Comparison of ENCODE assay signal across 18 cellular contexts in the genomic region with DNA sequence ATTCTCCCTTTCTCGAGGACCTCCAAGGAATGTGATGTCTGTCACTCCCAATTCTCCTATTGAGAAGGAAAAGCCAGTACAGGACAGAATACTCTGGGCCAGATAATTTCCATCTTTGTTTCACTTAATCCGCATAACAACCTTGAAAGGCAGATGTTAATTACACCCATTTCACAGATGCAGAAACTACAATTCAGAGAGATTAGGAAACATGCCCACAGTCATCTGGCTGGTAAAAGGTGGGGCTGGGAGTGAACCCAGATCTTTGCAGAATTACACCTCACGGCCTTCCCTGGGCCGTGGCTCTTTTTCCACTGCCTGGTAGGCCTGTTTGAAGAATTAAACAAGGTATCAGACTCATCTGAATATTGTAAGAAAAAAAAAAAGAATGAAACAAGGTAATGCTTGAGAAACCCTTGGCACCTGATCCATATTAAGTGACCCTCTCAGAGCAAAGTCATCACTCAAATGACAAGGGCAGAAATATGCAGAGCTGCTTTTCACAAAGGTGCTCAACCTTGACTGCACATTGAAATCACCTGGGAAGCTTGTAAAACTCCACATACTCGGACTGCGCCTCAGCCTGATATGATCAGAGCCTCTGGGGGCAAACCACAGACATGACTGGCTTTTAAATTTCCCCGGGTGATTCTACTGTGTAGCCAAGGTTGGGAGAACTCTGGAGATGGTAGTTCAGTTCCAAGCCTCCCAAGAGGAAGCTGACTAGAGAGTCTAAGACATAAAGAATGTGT. TPM values are rescaled to one million over a fixed set of nuclear protein-coding genes. Genes with fewer than 3 reads are reported as not detected.
DNase-seq lines count a peak whose midpoint lies in the region; ATAC-seq and TF ChIP-seq lines count a peak whose summit lies in the region.
"Had no signal": no experiment of that assay in that cellular context is flagged by ENCODE, and none has a peak within 500 bp of the region (broad histone marks: within the 10 kb centered on the region; RNA-seq: fewer than 3 reads in every experiment).

No MANE protein-coding gene starts in this region.

- no peaks in the 10 kb centered on the region for H3K9me2 ChIP-seq in PC-3 (replicated peaks; ENCODE audit: low read length)

- no peak overlapping the region for H3K4me2 ChIP-seq in PC-3 (ENCODE audit: low read length)

- H2AFZ ChIP-seq in PC-3 (ENCODE audit: low read length) = no peak overlapping the region
- H2AFZ ChIP-seq: GM23248 had no signal

- POLR2A ChIA-PET in PC-3 (lab: Charles Lee; ENCODE audit: unreplicated experiment) = no interaction called here

- TF ChIP-seq CTCF in breast epithelium (IDR thresholded peaks at IDR 0.05) (no peak), PC-3 (conservative IDR thresholded peaks at IDR 0.05; ENCODE audit: low read depth, low read length) (no peak), thyroid gland (IDR thresholded peaks at IDR 0.05) (no peak)

- H3K9me3 ChIP-seq in breast epithelium (no peaks in the 10 kb centered on the region), PC-3 (ENCODE audit: low read length) (no peaks in the 10 kb centered on the region), thyroid gland (no peaks in the 10 kb centered on the region)
- H3K9me3 ChIP-seq: BLaER1 treated with 17β-estradiol and CSF1 and Interleukin-3, amounts not matched to agents 10 nM and 100 nM; SJSA1 had no signal

- in situ Hi-C loops in T47D (cut with HindIII; ENCODE audit: low pct_unique_long_range_greater_than_20kb, low sequenced_read_pairs) = no loop called here

- ATAC-seq in PC-3 (no peak), GM19035 (IDR thresholded peaks at IDR 0.05; ENCODE audit: unreplicated experiment) (no peak)

- BruUV-seq in PC-3 (replicated peaks; lab: Mats Ljungman, UMichigan) = no TSS peak

- H3K4me1 ChIP-seq in breast epithelium (no peaks in the 10 kb centered on the region), PC-3 (ENCODE audit: insufficient read depth, low read length) (no peaks in the 10 kb centered on the region), thyroid gland (peaks cover 3 to 47% of the 10 kb centered on the region in 2 donors)
- H3K4me1 ChIP-seq: SJSA1 had no signal

- no peaks in the 10 kb centered on the region for H3K79me2 ChIP-seq in PC-3 (ENCODE audit: low read length)

- H3K4me3 ChIP-seq in breast epithelium (no peak overlapping the region), PC-3 (ENCODE audit: low read length) (no peak overlapping the region), thyroid gland (replicated peaks in 1 of 3) (no peak overlapping the region)
- H3K4me3 ChIP-seq: BLaER1 treated with 17β-estradiol and CSF1 and Interleukin-3, amounts not matched to agents 10 nM and 100 nM; GM23248; SJSA1 had no signal

- 52 to 71% methylated on average over 7 of the region's 7 CpGs for WGBS in thyroid gland, 2 donors

- intact Hi-C loops in breast epithelium (cut with DNase I; ENCODE audit: low total_unique reads) = no loop called here
- intact Hi-C loops in PC-3 (cut with micrococcal nuclease) = no loop called here
- intact Hi-C loops in thyroid gland (cut with DNase I) = no loop called here

- H3K27ac ChIP-seq in breast epithelium (no peak overlapping the region), PC-3 (ENCODE audit: low read length) (no peak overlapping the region), thyroid gland (peak overlapping the region in 1 of 3 donors; percentile 13)
- H3K27ac ChIP-seq: BLaER1 treated with 17β-estradiol and CSF1 and Interleukin-3, amounts not matched to agents 10 nM and 100 nM; GM23248; SJSA1 had no signal

- H3K9ac ChIP-seq in PC-3 (ENCODE audit: low read length) = no peak overlapping the region
- H3K9ac ChIP-seq: BLaER1 treated with 17β-estradiol and CSF1 and Interleukin-3, amounts not matched to agents 10 nM and 100 nM; GM23248 had no signal

- H3K36me3 ChIP-seq in breast epithelium = no peaks in the 10 kb centered on the region
- H3K36me3 ChIP-seq in PC-3 (ENCODE audit: low read depth, low read length) = no peaks in the 10 kb centered on the region
- H3K36me3 ChIP-seq in thyroid gland = no peaks in the 10 kb centered on the region
- H3K36me3 ChIP-seq: BLaER1 treated with 17β-estradiol and CSF1 and Interleukin-3, amounts not matched to agents 10 nM and 100 nM; SJSA1 had no signal

- CTCF ChIA-PET in PC-3 (lab: Charles Lee) = no interaction called here

- DNase-seq in T47D (ENCODE audit: low read depth in 1 of 2, low spot score in 1 of 2) (peak; percentile 39 to 57), breast epithelium (ENCODE audit: low spot score in 2 of 2) (no peak), PC-3 (peak; percentile 33), kidney glomerular epithelial cell (lab: John Stamatoyannopoulos, UW) (peak; percentile 82), thyroid gland (peak; percentile 45 to 49), pons (ENCODE audit: low spot score) (no peak), medulla oblongata (ENCODE audit: extremely low spot score) (no peak)
- DNase-seq: 8988T, DMS 273 treated with DMSO at 0.1 percent for 48 hours, GM23248, NCI-H1092 treated with DMSO at 0.1 percent for 48 hours, NCI-H187, NCI-H446, NCI-H774 had no signal

- TF ChIP-seq POLR2A in breast epithelium (IDR thresholded peaks at IDR 0.05) (no peak), thyroid gland (IDR thresholded peaks at IDR 0.05) (peak in 1 of 2 donors; percentile 25)

- H4K20me1 ChIP-seq in PC-3 (ENCODE audit: low read length) = no peaks in the 10 kb centered on the region
- H4K20me1 ChIP-seq: BLaER1 treated with 17β-estradiol and CSF1 and Interleukin-3, amounts not matched to agents 10 nM and 100 nM had no signal

- no peaks in the 10 kb centered on the region for H3F3A ChIP-seq in PC-3 (ENCODE audit: low read length, unreplicated experiment)

- H3K27me3 ChIP-seq in breast epithelium (no peaks in the 10 kb centered on the region), PC-3 (ENCODE audit: low read length) (no peaks in the 10 kb centered on the region), thyroid gland (no peaks in the 10 kb centered on the region)
- H3K27me3 ChIP-seq: BLaER1 treated with 17β-estradiol and CSF1 and Interleukin-3, amounts not matched to agents 10 nM and 100 nM; SJSA1 had no signal

RNA-seq across cellular contexts. Expression of a gene that starts 16.6 kb away (rescaled TPM):
- not detected for total RNA-seq in breast epithelium
- total RNA-seq in PC-3 (2014; rRNA removed) = not detected in 2 replicates
- not detected for total RNA-seq in thyroid gland
- total RNA-seq: GM23248, HT-29, SJSA1 had no signal

RNA-seq across cellular contexts. Expression of a gene that starts 33.0 kb away (rescaled TPM):
- total RNA-seq in breast epithelium (100 to 1,000 TPM in 1 of 3 donors, 10 to 100 TPM in 2; 16.2 to 247 (median 25.6) TPM), PC-3 (2014; rRNA removed) (0.26 and 0.35 TPM in 2 replicates), thyroid gland (10 to 100 TPM in 1 of 4 donors, 1 to 10 TPM in 3; 4.2 to 11.6 (median 5.8) TPM)
- total RNA-seq: GM23248, SJSA1 had no signal

RNA-seq across cellular contexts. Expression of a gene that starts 39.6 kb away (rescaled TPM):
- total RNA-seq in breast epithelium (10 to 100 TPM in 1 of 3 donors, 1 to 10 TPM in 2; 1.8 to 11.8 (median 2.3) TPM), PC-3 (2014; rRNA removed) (0.63 and 1.4 TPM in 2 replicates), thyroid gland (1 to 10 TPM in 3 of 4 donors, under 1 TPM in 1; 0.93 to 1.7 (median 1.3) TPM)

RNA-seq across cellular contexts. Expression of a gene that starts 50.8 kb away (rescaled TPM):
- 10 to 100 TPM; 59.3 to 74.7 (median 73.9) TPM for total RNA-seq in breast epithelium
- 107 and 123 TPM in 2 replicates for total RNA-seq in PC-3 (2014; rRNA removed)
- 100 to 1,000 TPM in 1 of 4 donors, 10 to 100 TPM in 3; 78.3 to 119 (median 85.4) TPM for total RNA-seq in thyroid gland

RNA-seq across cellular contexts. Expression of a gene that starts 59.9 kb away (rescaled TPM):
- total RNA-seq in breast epithelium (100 to 1,000 TPM in 1 of 3 donors, 10 to 100 TPM in 2; 88.5 to 139 (median 89.0) TPM), PC-3 (2014; rRNA removed) (84.0 and 93.7 TPM in 2 replicates), thyroid gland (100 to 1,000 TPM; 107 to 213 (median 120) TPM)

Comparison
In these comparisons a context has a peak if more than half of its experiments do, and no peak if none do; other contexts are left out.
1. DNase-seq: peak in T47D (2 of 2), PC-3 (single experiment), kidney glomerular epithelial cell (single experiment) and thyroid gland (2 of 2); none in breast epithelium (0 of 2), pons (single experiment) and medulla oblongata (single experiment).